Comparison of ENCODE assay signal across 8 cellular contexts in the genomic region with DNA sequence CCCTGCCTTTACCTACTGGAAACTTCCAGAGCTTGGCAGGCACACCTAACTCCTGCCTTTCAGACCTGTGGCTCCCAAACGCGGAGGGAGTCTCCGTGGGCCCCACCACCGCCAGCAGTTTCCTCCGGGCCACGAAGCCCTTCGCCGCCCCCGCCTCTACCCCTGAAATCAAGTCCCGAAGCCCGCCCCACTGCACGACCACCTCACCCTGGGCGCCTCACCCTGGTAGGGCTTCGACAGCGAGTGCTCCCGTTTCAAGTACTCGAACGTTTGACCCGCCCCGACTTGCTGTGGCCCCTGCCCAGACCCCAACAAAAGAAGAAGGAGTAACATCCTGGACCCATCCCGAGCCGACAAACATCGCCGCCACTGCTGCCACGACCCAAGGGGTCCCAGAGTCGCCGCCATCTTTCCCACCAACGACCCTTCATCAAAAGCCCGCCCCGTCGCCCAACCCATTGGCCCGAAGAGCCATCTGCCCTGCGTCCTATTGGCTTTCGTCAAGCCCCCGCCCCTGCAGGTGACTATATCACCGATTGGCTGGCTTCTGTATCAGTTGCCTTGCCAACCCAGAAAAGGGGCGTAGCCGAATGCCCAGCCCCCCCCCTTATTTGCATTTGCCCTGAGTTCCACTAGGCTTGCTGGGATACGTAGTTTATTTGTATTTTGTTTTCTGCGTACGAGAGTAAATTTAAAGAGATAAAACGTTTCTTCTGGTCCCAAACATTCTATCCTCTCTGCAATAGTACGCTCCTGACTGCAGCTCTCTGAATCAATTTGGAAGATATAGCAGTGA. TPM values are rescaled to one million over a fixed set of nuclear protein-coding genes. Genes with fewer than 3 reads are reported as not detected.
A peak's percentile ranks its signal among the peaks of the same experiment; 100 is the strongest.
DNase-seq lines count a peak whose midpoint lies in the region; ATAC-seq, FAIRE-seq and TF ChIP-seq lines count a peak whose summit lies in the region.

A gene with protein sequence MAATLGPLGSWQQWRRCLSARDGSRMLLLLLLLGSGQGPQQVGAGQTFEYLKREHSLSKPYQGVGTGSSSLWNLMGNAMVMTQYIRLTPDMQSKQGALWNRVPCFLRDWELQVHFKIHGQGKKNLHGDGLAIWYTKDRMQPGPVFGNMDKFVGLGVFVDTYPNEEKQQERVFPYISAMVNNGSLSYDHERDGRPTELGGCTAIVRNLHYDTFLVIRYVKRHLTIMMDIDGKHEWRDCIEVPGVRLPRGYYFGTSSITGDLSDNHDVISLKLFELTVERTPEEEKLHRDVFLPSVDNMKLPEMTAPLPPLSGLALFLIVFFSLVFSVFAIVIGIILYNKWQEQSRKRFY (minus strand): TSS at position 432 of the 796 bp plus-strand sequence. CDS start 24 bp downstream, at position 408.

- H3K36me3 ChIP-seq in kidney (ENCODE audit: control insufficient read depth in 1 of 2, insufficient read depth in 2 of 2, low read length in 2 of 2), result peaks cover 4 to 11% of the 10 kb centered on the region in 2 donors

- TF ChIP-seq CTCF in AG10803 (conservative IDR thresholded peaks at IDR 0.05; ENCODE audit: low read length) (no peak; the same call in 1 of the 2 replicates), chondrocyte (IDR thresholded peaks at IDR 0.05) (peak; percentile 49), kidney (IDR thresholded peaks at IDR 0.05; ENCODE audit: borderline replicate concordance, extremely low read depth, insufficient read depth) (peak; percentile 26)

- no peaks in the 10 kb centered on the region for H3K9me3 Mint-ChIP-seq in chondrocyte (ENCODE audit: low read depth)

- H3K9ac ChIP-seq in kidney (ENCODE audit: low read length in 2 of 2), result peak within 1 kb of the TSS; percentile 78 to 91

- FAIRE-seq in kidney (lab: Jason Lieb, UNC), result peak; percentile 97

- H3K27me3 Mint-ChIP-seq in chondrocyte (ENCODE audit: low read depth), result peaks cover 1% of the 10 kb centered on the region

- H3K4me3 ChIP-seq in AG10803 (ENCODE audit: low read length) (peak within 1 kb of the TSS; percentile 88), kidney (ENCODE audit: low read length in 2 of 2) (peak within 1 kb of the TSS; percentile 81 to 87)

- H3K4me1 ChIP-seq in kidney (ENCODE audit: control insufficient read depth in 1 of 2, insufficient read depth in 1 of 2, low read depth in 1 of 2, low read length in 2 of 2), result peaks cover 8 to 14% of the 10 kb centered on the region in 2 donors

- peak within 1 kb of the TSS; percentile 81 to 85 for H3K27ac ChIP-seq in kidney (ENCODE audit: low read depth in 2 of 2, low read length in 2 of 2)

- DNase-seq in AG10803 (ENCODE audit: low read depth), result peak; percentile 97
- peak; percentile 97 for DNase-seq in NCI-H460 (ENCODE audit: extremely low read depth, low read depth)
- peak; percentile 94 for DNase-seq in activated CD4-positive, alpha-beta T cell treated with anti-CD3 and anti-CD28 coated beads for 1 hour
- DNase-seq in chondrocyte (ENCODE audit: low spot score), result peak; percentile 99
- peak; percentile 99 for DNase-seq in kidney
- DNase-seq in stimulated activated CD4-positive, alpha-beta T cell treated with anti-CD3 and anti-CD28 coated beads, Interleukin-15, amount 100 ng/mL, for 24 hours, result peak; percentile 99

- H3K36me3 Mint-ChIP-seq in chondrocyte (ENCODE audit: low read depth), result peaks cover 3% of the 10 kb centered on the region

- ATAC-seq in GM19043 (IDR thresholded peaks at IDR 0.05; ENCODE audit: low read depth, unreplicated experiment), result peak; percentile 100
- peak; percentile 95 for ATAC-seq in HG03378 (IDR thresholded peaks at IDR 0.05; ENCODE audit: unreplicated experiment)

- H3K4me3 Mint-ChIP-seq in chondrocyte (ENCODE audit: unreplicated experiment), result peak within 1 kb of the TSS; percentile 100

- peak within 1 kb of the TSS; percentile 98 for H3K27ac Mint-ChIP-seq in chondrocyte (ENCODE audit: unreplicated experiment)

- peaks cover 26% of the 10 kb centered on the region for H3K4me1 Mint-ChIP-seq in chondrocyte (ENCODE audit: low read depth)

- H3K9me3 ChIP-seq in kidney (ENCODE audit: control insufficient read depth in 1 of 2, low read length in 2 of 2), result no peaks in the 10 kb centered on the region

- intact Hi-C loops in kidney (cut with DNase I), result no loop called here

RNA-seq across cellular contexts. Expression of the gene that starts here (rescaled TPM):
- total RNA-seq in NCI-H460 (2014; rRNA removed; shearing (Covaris generic)), result 13.2 and 14.3 TPM in 2 replicates
- polyA plus RNA-seq in NCI-H460 (2014; cell fraction: nucleus; rRNA removed), result 9.8 and 20.2 TPM in 2 replicates
- total RNA-seq in chondrocyte (15.3 to 25.4 TPM (median 15.9 TPM) in 3 replicates), kidney (23.0 TPM)
- polyA plus RNA-seq in kidney (ENCODE audit: insufficient read depth, low read depth, low replicate concordance), result 25.3 TPM

Comparison
In these comparisons a context has a peak if more than half of its experiments do, and no peak if none do; other contexts are left out.
1. Peak in every context shown above with its lines: DNase-seq, ATAC-seq, H3K4me3 ChIP-seq and H3K27ac ChIP-seq.